Comparison of ENCODE assay signal across 16 cellular contexts in genomic region chr1:48105167-48105566, GRCh38.
DNase-seq lines count a peak whose midpoint lies in the region; ATAC-seq and TF ChIP-seq lines count a peak whose summit lies in the region.
"Had no signal": no experiment of that assay in that cellular context is flagged by ENCODE, and none has a peak within 500 bp of the region (broad histone marks: within the 10 kb centered on the region; RNA-seq: fewer than 3 reads in every experiment).

No MANE protein-coding gene starts in this region.

- no peak overlapping the region for H3K27ac Mint-ChIP-seq in neural progenitor cell
- H3K27ac Mint-ChIP-seq: activated T-helper 17 cell treated with anti-CD3 and anti-CD28 coated beads, Interleukin-2, amount 50 U/mL, for 72 hours had no signal

- H3K27me3 ChIP-seq in OCI-LY3 (ENCODE audit: low read depth, low read length) (no peaks in the 10 kb centered on the region), neural progenitor cell (no peaks in the 10 kb centered on the region)

- no peaks in the 10 kb centered on the region for H3K79me2 ChIP-seq in OCI-LY3 (ENCODE audit: low read length)
- H3K79me2 ChIP-seq in neural progenitor cell (ENCODE audit: low read depth) = no peaks in the 10 kb centered on the region

- H3K9me3 ChIP-seq in OCI-LY3 (ENCODE audit: insufficient read depth, low read length) (no peaks in the 10 kb centered on the region), neural progenitor cell (ENCODE audit: low read depth) (no peaks in the 10 kb centered on the region)
- H3K9me3 ChIP-seq: heart right ventricle had no signal

- H2AFZ ChIP-seq in OCI-LY3 (ENCODE audit: low read depth, low read length) (no peak overlapping the region), neural progenitor cell (replicated peaks) (no peak overlapping the region)

- H3K9me3 Mint-ChIP-seq in neural progenitor cell = no peaks in the 10 kb centered on the region
- H3K9me3 Mint-ChIP-seq: activated T-helper 17 cell treated with anti-CD3 and anti-CD28 coated beads, Interleukin-2, amount 50 U/mL, for 72 hours had no signal

- no peaks in the 10 kb centered on the region for H3F3A ChIP-seq in neural progenitor cell (ENCODE audit: low read depth)

- H3K9ac ChIP-seq in OCI-LY3 (ENCODE audit: low read length) (no peak overlapping the region), neural progenitor cell (no peak overlapping the region)

- H3K4me2 ChIP-seq in OCI-LY3 (ENCODE audit: low read length) = no peak overlapping the region
- no peak overlapping the region for H3K4me2 ChIP-seq in neural progenitor cell

- no peak overlapping the region for H3K4me3 ChIP-seq in OCI-LY3 (ENCODE audit: low read length)
- H3K4me3 ChIP-seq in fibroblast of pulmonary artery (replicated peaks; ENCODE audit: low read depth, low read length) = no peak overlapping the region
- H3K4me3 ChIP-seq in neural progenitor cell = no peak overlapping the region
- H3K4me3 ChIP-seq: heart right ventricle had no signal

- ATAC-seq in HG02759 (IDR thresholded peaks at IDR 0.05; ENCODE audit: unreplicated experiment) = no peak
- ATAC-seq: activated T-helper 17 cell treated with anti-CD3 and anti-CD28 coated beads, Interleukin-2, amount 50 U/mL, for 72 hours; heart right ventricle; right cardiac atrium had no signal

- no peaks in the 10 kb centered on the region for H4K20me1 ChIP-seq in OCI-LY3 (ENCODE audit: insufficient read depth, low read length)
- H4K20me1 ChIP-seq in neural progenitor cell (ENCODE audit: low read depth) = no peaks in the 10 kb centered on the region

- no peaks in the 10 kb centered on the region for H3K36me3 Mint-ChIP-seq in neural progenitor cell

- no peaks in the 10 kb centered on the region for H3K4me1 Mint-ChIP-seq in neural progenitor cell

- H3K27ac ChIP-seq in OCI-LY3 (ENCODE audit: low read length) (no peak overlapping the region), neural progenitor cell (no peak overlapping the region)
- H3K27ac ChIP-seq: C4-2B, heart right ventricle had no signal

- DNase-seq in Caki2 (ENCODE audit: low read depth) (peak; percentile 33), fibroblast of pulmonary artery (ENCODE audit: low read depth) (peak; percentile 8), neural progenitor cell (ENCODE audit: low spot score) (peak; percentile 11), NOMO-1 (lab: John Stamatoyannopoulos, UW; ENCODE audit: unreplicated experiment in 2 of 2) (no peak), midbrain (lab: John Stamatoyannopoulos, UW) (no peak)
- no peak for DNase-seq in activated CD4-positive, alpha-beta T cell treated with anti-CD3 and anti-CD28 coated beads, Interleukin-2, amount 50 U/mL, for 4 hours
- DNase-seq: activated CD4-positive, alpha-beta T cell treated with anti-CD3 and anti-CD28 coated beads for 4 hours; GF-D8; heart right ventricle; Kasumi-1; NCI-H2081 treated with DMSO at 0.1 percent for 48 hours; right cardiac atrium had no signal

- H3K27me3 Mint-ChIP-seq in neural progenitor cell (ENCODE audit: insufficient read depth, low read depth) = no peaks in the 10 kb centered on the region

- no peaks in the 10 kb centered on the region for H3K4me1 ChIP-seq in OCI-LY3 (ENCODE audit: low read length)
- no peaks in the 10 kb centered on the region for H3K4me1 ChIP-seq in neural progenitor cell
- H3K4me1 ChIP-seq: heart right ventricle had no signal

- no peak overlapping the region for H3K4me3 Mint-ChIP-seq in neural progenitor cell
- H3K4me3 Mint-ChIP-seq: activated T-helper 17 cell treated with anti-CD3 and anti-CD28 coated beads, Interleukin-2, amount 50 U/mL, for 72 hours had no signal

- in situ Hi-C loops in Caki2 (cut with HindIII; ENCODE audit: low pct_unique_long_range_greater_than_20kb, low sequenced_read_pairs) = no loop called here

- 0 out of 2 replicates have a peak, but pooled peaks have one; percentile 10 for TF ChIP-seq CTCF in OCI-LY3 (IDR thresholded peaks at IDR 0.05; ENCODE audit: low read depth, low read length)
- TF ChIP-seq CTCF in fibroblast of pulmonary artery (IDR thresholded peaks at IDR 0.05; ENCODE audit: low read length, missing control alignments) = peak; percentile 20
- peak; percentile 37 for TF ChIP-seq CTCF in neural progenitor cell (IDR thresholded peaks at IDR 0.05)

- no peaks in the 10 kb centered on the region for H3K36me3 ChIP-seq in OCI-LY3 (replicated peaks; ENCODE audit: low read depth, low read length)
- H3K36me3 ChIP-seq in neural progenitor cell = no peaks in the 10 kb centered on the region
- H3K36me3 ChIP-seq: heart right ventricle had no signal

Comparison
In these comparisons a context has a peak if more than half of its experiments do, and no peak if none do; other contexts are left out.
1. DNase-seq: peak in Caki2 (single experiment), fibroblast of pulmonary artery (single experiment) and neural progenitor cell (single experiment); none in NOMO-1 (0 of 2), activated CD4-positive, alpha-beta T cell treated with anti-CD3 and anti-CD28 coated beads, Interleukin-2, amount 50 U/mL, for 4 hours (0 of 2) and midbrain (single experiment).
2. Peak in every context shown above with its lines, with median percentiles within 50 percentile points of each other: CTCF ChIP-seq.